8 cellular contexts compared by ENCODE assay signal in genomic region chr1:225651872-225652725, GRCh38. TPM values are rescaled to one million over a fixed set of nuclear protein-coding genes. Genes with fewer than 3 reads are reported as not detected.
DNase-seq lines count a peak whose midpoint lies in the region; ATAC-seq and TF ChIP-seq lines count a peak whose summit lies in the region.

No MANE protein-coding gene starts in this region.

- H3K36me3 ChIP-seq in BLaER1 (no peaks in the 10 kb centered on the region), muscle layer of colon (ENCODE audit: insufficient read depth, low read length) (no peaks in the 10 kb centered on the region)

- H3K4me1 ChIP-seq in BLaER1 (peaks cover 47% of the 10 kb centered on the region), muscle layer of colon (ENCODE audit: insufficient read depth, low read length) (peaks cover 28% of the 10 kb centered on the region)

- TF ChIP-seq CTCF in HFF-Myc (IDR thresholded peaks at IDR 0.05; ENCODE audit: low read depth, low read length, missing control alignments) (no peak), RWPE1 (conservative IDR thresholded peaks at IDR 0.05; ENCODE audit: low read depth) (no peak), endothelial cell (IDR thresholded peaks at IDR 0.05; ENCODE audit: unreplicated experiment) (no peak)

- POLR2A ChIA-PET in RWPE1 (lab: Yijun Ruan, JAX; ENCODE audit: low non-redundant PET), result interaction anchor here (0.6 to 1.0 kb wide), 3 partner anchors 48 to 127 kb away, joined by 3 to 7 read pairs (median 3); no protein-coding TSS in a partner anchor

- H3K9me3 ChIP-seq in BLaER1 (0 out of 2 replicates have a peak, but pooled peaks cover under 1% of the 10 kb centered on the region), muscle layer of colon (ENCODE audit: low read length) (no peaks in the 10 kb centered on the region)

- no peaks in the 10 kb centered on the region for H3K9me3 Mint-ChIP-seq in endothelial cell (ENCODE audit: unreplicated experiment)

- peak overlapping the region; percentile 93 for H3K9ac ChIP-seq in BLaER1
- peak overlapping the region; percentile 98 for H3K9ac ChIP-seq in muscle layer of colon (ENCODE audit: low read length)

- H3K4me3 ChIP-seq in BLaER1 (peak overlapping the region; percentile 97), HFF-Myc (replicated peaks; ENCODE audit: low read depth, low read length) (peak overlapping the region; percentile 94), muscle layer of colon (ENCODE audit: low read depth in 1 of 2, low read length in 2 of 2) (peak overlapping the region; percentile 90 to 97)

- H3K4me3 Mint-ChIP-seq in endothelial cell (ENCODE audit: unreplicated experiment), result peak overlapping the region; percentile 95

- CTCF ChIA-PET in RWPE1 (lab: Yijun Ruan, JAX), result interaction anchor here (0.6 to 2.6 kb wide), 6 partner anchors 84 to 192 kb away, joined by 3 to 28 read pairs (median 4); partner anchors contain the start of gene SRP9

- H3K4me2 ChIP-seq in BLaER1, result peak overlapping the region; percentile 89

- ATAC-seq in HG02678 (IDR thresholded peaks at IDR 0.05; ENCODE audit: unreplicated experiment), result no peak
- ATAC-seq in GM21619 (IDR thresholded peaks at IDR 0.05; ENCODE audit: unreplicated experiment), result no peak
- ATAC-seq in HG02981 (IDR thresholded peaks at IDR 0.05; ENCODE audit: unreplicated experiment), result no peak

- no peak for DNase-seq in HFF-Myc (ENCODE audit: extremely low read depth, low read depth)
- peak; percentile 56 for DNase-seq in RWPE1 (ENCODE audit: low spot score)
- DNase-seq in endothelial cell (ENCODE audit: low spot score), result no peak

- H3K27me3 ChIP-seq in BLaER1 (peaks cover 7% of the 10 kb centered on the region), muscle layer of colon (ENCODE audit: control insufficient read depth in 1 of 2, insufficient read depth in 2 of 2, low read length in 2 of 2) (no peaks in the 10 kb centered on the region)

- peak overlapping the region; percentile 88 for H3K27ac Mint-ChIP-seq in endothelial cell (ENCODE audit: unreplicated experiment)

- H3K27me3 Mint-ChIP-seq in endothelial cell (ENCODE audit: unreplicated experiment), result peaks cover 10% of the 10 kb centered on the region

- H3K27ac ChIP-seq in BLaER1 (peak overlapping the region; percentile 93), RWPE1 (peak overlapping the region; percentile 94), muscle layer of colon (ENCODE audit: low read depth, low read length) (peak overlapping the region; percentile 89)

- peaks cover 39% of the 10 kb centered on the region for H4K20me1 ChIP-seq in BLaER1

- peaks cover 7% of the 10 kb centered on the region for H3K36me3 Mint-ChIP-seq in endothelial cell (ENCODE audit: low read depth, unreplicated experiment)

- peaks cover 9% of the 10 kb centered on the region for H3K4me1 Mint-ChIP-seq in endothelial cell (ENCODE audit: unreplicated experiment)

RNA-seq across cellular contexts. Expression of gene ENAH, which starts 0.8 kb away (rescaled TPM):
- 82.9 TPM for total RNA-seq in endothelial cell (ENCODE audit: unreplicated experiment)
